In the genomic region with DNA sequence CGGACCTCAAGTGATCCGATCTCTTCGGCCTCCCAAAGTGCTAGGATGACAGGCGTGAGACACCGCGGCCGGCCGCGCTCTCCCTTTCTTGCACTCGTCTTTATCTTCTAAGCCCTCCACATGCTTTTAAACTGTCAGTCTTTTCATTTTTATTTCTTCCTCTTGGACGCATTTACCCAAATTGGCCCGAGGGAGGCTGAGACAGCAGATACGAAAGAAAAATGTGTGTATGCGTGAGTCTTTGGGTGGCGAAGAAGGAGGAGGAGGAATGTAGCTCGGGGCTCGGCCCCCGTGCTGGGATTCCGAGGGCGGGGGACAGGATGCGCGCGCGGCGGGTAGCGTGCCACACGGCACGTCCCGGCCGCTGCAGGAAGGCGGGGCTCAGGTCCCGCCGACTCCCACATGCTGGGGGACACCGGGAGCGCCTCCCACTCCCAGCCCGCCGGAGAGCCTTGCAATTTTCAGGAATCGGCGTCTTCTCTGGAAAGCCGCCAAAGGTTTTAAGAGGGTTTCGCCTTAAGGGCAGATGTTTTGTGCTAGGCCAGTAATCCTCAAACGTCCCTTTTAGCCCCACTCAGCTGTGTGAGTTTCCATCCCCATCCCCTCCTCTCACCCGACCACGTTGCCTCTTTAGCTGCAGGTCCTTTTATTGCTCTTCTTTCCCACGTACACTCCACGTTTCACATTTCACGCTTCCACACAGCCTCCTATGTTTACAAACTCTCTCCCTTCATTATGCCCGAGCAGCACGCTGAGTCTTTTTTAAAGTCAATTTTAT, we compare ENCODE assay signal across 8 cellular contexts. TPM values are rescaled to one million over a fixed set of nuclear protein-coding genes. Genes with fewer than 3 reads are reported as not detected.
A peak's percentile ranks its signal among the peaks of the same experiment; 100 is the strongest.
DNase-seq lines count a peak whose midpoint lies in the region; ATAC-seq and TF ChIP-seq lines count a peak whose summit lies in the region.

No MANE protein-coding gene starts in this region.

- POLR2A ChIA-PET in CD4-positive, alpha-beta memory T cell (lab: Charles Lee; ENCODE audit: partially characterized antibody): interaction anchor here (0.6 to 7.2 kb wide), 18 partner anchors 8 to 1010 kb away, joined by 3 to 158 read pairs (median 5); a partner anchor contains a TSS

- no peaks in the 10 kb centered on the region for H3K27me3 ChIP-seq in CD4-positive, alpha-beta memory T cell (ENCODE audit: insufficient read depth, low read length)
- H3K27me3 ChIP-seq in OCI-LY1 (ENCODE audit: insufficient read depth, low read length) (no peaks in the 10 kb centered on the region), muscle layer of duodenum (ENCODE audit: low read depth, low read length) (no peaks in the 10 kb centered on the region)

- peak; percentile 43 for TF ChIP-seq POLR2A in erythroblast (IDR thresholded peaks at IDR 0.05; ENCODE audit: low read length)

- DNase-seq in CD4-positive, alpha-beta memory T cell: peak; percentile 83 to 90 (median 86)
- DNase-seq in activated T-cell treated with anti-CD3 and anti-CD28 coated beads, Interleukin-2, amount 50 U/mL, for 1 hour: peak; percentile 82
- peak; percentile 63 to 72 for DNase-seq in erythroblast (lab: John Stamatoyannopoulos, UW)
- peak; percentile 51 to 74 for DNase-seq in stimulated activated CD8-positive, alpha-beta memory T cell treated with anti-CD3 and anti-CD28 coated beads, Interleukin-7, amount 100 ng/mL, for 1 hour (ENCODE audit: low read depth in 2 of 2)

- no peak for TF ChIP-seq CTCF in OCI-LY1 (IDR thresholded peaks at IDR 0.05; ENCODE audit: low read length)

- CTCF ChIA-PET in CD4-positive, alpha-beta memory T cell (lab: Charles Lee; ENCODE audit: partially characterized antibody): interaction anchor here (1.1 to 14.8 kb wide), 5 partner anchors 10 to 36 kb away, joined by 3 to 396 read pairs (median 14); a partner anchor contains a TSS

- no peaks in the 10 kb centered on the region for H3K36me3 ChIP-seq in CD4-positive, alpha-beta memory T cell (ENCODE audit: insufficient read depth, low read length)
- no peaks in the 10 kb centered on the region for H3K36me3 ChIP-seq in OCI-LY1 (ENCODE audit: insufficient read depth, low read length)
- no peaks in the 10 kb centered on the region for H3K36me3 ChIP-seq in muscle layer of duodenum (ENCODE audit: control insufficient read depth in 1 of 2, insufficient read depth in 2 of 2, low read length in 2 of 2)

- H3K4me3 Mint-ChIP-seq in CD4-positive, alpha-beta memory T cell: peak overlapping the region; percentile 82 to 95 (median 90)

- peaks cover 34% of the 10 kb centered on the region for H3K4me1 ChIP-seq in CD4-positive, alpha-beta memory T cell (ENCODE audit: insufficient read depth, low read length)
- H3K4me1 ChIP-seq in OCI-LY1 (ENCODE audit: insufficient read depth, low read length, severe bottlenecking) (peaks cover 15% of the 10 kb centered on the region), muscle layer of duodenum (ENCODE audit: control insufficient read depth in 1 of 2, insufficient read depth in 2 of 2, low read length in 2 of 2) (peaks cover 0 to 11% of the 10 kb centered on the region in 2 donors)

- H3K36me3 Mint-ChIP-seq in CD4-positive, alpha-beta memory T cell: peaks cover 0 to 4% of the 10 kb centered on the region in 2 donors

- H4K20me1 ChIP-seq in OCI-LY1 (ENCODE audit: insufficient read depth, low read length): no peaks in the 10 kb centered on the region

- intact Hi-C loops in CD4-positive, alpha-beta memory T cell (cut with micrococcal nuclease): loop anchor here (1.0 to 2.0 kb wide), 4 partner anchors 10 to 56 kb away; a partner anchor contains a TSS

- H3K9me3 ChIP-seq in CD4-positive, alpha-beta memory T cell (ENCODE audit: control insufficient read depth in 1 of 2, low read length in 2 of 2): no peaks in the 10 kb centered on the region
- H3K9me3 ChIP-seq in OCI-LY1 (ENCODE audit: low read length): no peaks in the 10 kb centered on the region
- no peaks in the 10 kb centered on the region for H3K9me3 ChIP-seq in muscle layer of duodenum (ENCODE audit: control insufficient read depth in 1 of 2, low read length in 2 of 2)

- H2AFZ ChIP-seq in OCI-LY1 (ENCODE audit: low read length): no peak overlapping the region

- peak overlapping the region; percentile 41 for H3K4me2 ChIP-seq in OCI-LY1 (ENCODE audit: low read length)

- H3K9me2 ChIP-seq in OCI-LY1 (ENCODE audit: low read depth, low read length): no peaks in the 10 kb centered on the region

- no peaks in the 10 kb centered on the region for H3K79me2 ChIP-seq in OCI-LY1 (ENCODE audit: insufficient read depth, low read length)

- no peak overlapping the region; the same call in 1 of the 2 replicates for H3K9ac ChIP-seq in OCI-LY1 (ENCODE audit: low read length)

- H3F3A ChIP-seq in OCI-LY1 (ENCODE audit: insufficient read depth, low read length): no peaks in the 10 kb centered on the region

- peaks cover 0 to 3% of the 10 kb centered on the region in 2 donors for H3K27me3 Mint-ChIP-seq in CD4-positive, alpha-beta memory T cell

- H3K27ac Mint-ChIP-seq in CD4-positive, alpha-beta memory T cell: peak overlapping the region; percentile 92 to 100 (median 98)

- peak overlapping the region; percentile 93 for H3K27ac ChIP-seq in CD4-positive, alpha-beta memory T cell (ENCODE audit: low read depth, low read length)
- no peak overlapping the region for H3K27ac ChIP-seq in OCI-LY1 (ENCODE audit: low read depth, low read length, poor library complexity, severe bottlenecking)
- peak overlapping the region; percentile 94 for H3K27ac ChIP-seq in muscle layer of duodenum (ENCODE audit: low read length)

- peak; percentile 88 for ATAC-seq in GM19395 (IDR thresholded peaks at IDR 0.05; ENCODE audit: unreplicated experiment)
- ATAC-seq in HG03558 (IDR thresholded peaks at IDR 0.05; ENCODE audit: extremely low read depth, unreplicated experiment): peak; percentile 67

- H3K4me3 ChIP-seq in CD4-positive, alpha-beta memory T cell (ENCODE audit: low read length in 2 of 2): peak overlapping the region; percentile 70 to 83
- peak overlapping the region; percentile 35 for H3K4me3 ChIP-seq in OCI-LY1 (ENCODE audit: low read depth, low read length, poor library complexity, severe bottlenecking)
- H3K4me3 ChIP-seq in muscle layer of duodenum (ENCODE audit: low read depth in 1 of 2, low read length in 2 of 2): peak overlapping the region; percentile 62 to 68

- peaks cover 15 to 29% (median 24%) of the 10 kb centered on the region in 4 donors for H3K4me1 Mint-ChIP-seq in CD4-positive, alpha-beta memory T cell

- H3K9me3 Mint-ChIP-seq in CD4-positive, alpha-beta memory T cell: peaks cover 0 to 6% (median 0%) of the 10 kb centered on the region in 8 donors

RNA-seq across cellular contexts. Expression of a gene that starts 34.7 kb away (rescaled TPM):
- total RNA-seq in CD4-positive, alpha-beta memory T cell: 100 to 1,000 TPM; 157 to 158 TPM
- polyA plus RNA-seq in CD4-positive, alpha-beta memory T cell: 100 to 1,000 TPM; 100 to 275 TPM
